Comparison of ENCODE assay signal across 1 cellular context in genomic region chr5:96962540-96962991, GRCh38.
TF ChIP-seq lines count a peak whose summit lies in the region.

No MANE protein-coding gene starts in this region.

TF ChIP-seq in SK-N-SH treated with all-trans-retinoic acid at 6 μM for 48 hours, 23 proteins besides CTCF, POLR2A, EP300 and RAD21 (continued from another document):
- no peak for TF ChIP-seq PATZ1 (CRISPR knock-in tag; IDR thresholded peaks at IDR 0.05; ENCODE audit: borderline replicate concordance)
- TF ChIP-seq CSDC2 (CRISPR knock-in tag; IDR thresholded peaks at IDR 0.05) = no peak
- no peak for TF ChIP-seq CSRNP3 (CRISPR knock-in tag; IDR thresholded peaks at IDR 0.05)
- TF ChIP-seq SNAI2 (CRISPR knock-in tag; IDR thresholded peaks at IDR 0.05) = no peak
- TF ChIP-seq BACH2 (CRISPR knock-in tag; IDR thresholded peaks at IDR 0.05; ENCODE audit: borderline replicate concordance) = no peak
- no peak for TF ChIP-seq ZFP3 (CRISPR knock-in tag; IDR thresholded peaks at IDR 0.05)
- no peak for TF ChIP-seq ZC3H10 (CRISPR knock-in tag; IDR thresholded peaks at IDR 0.05)
- no peak for TF ChIP-seq GLIS3 (CRISPR knock-in tag; IDR thresholded peaks at IDR 0.05)
- TF ChIP-seq TOX (CRISPR knock-in tag; IDR thresholded peaks at IDR 0.05; ENCODE audit: borderline replicate concordance) = no peak
- no peak for TF ChIP-seq ESRRG (CRISPR knock-in tag; IDR thresholded peaks at IDR 0.05)
- TF ChIP-seq ARNTL (CRISPR knock-in tag; IDR thresholded peaks at IDR 0.05; ENCODE audit: borderline replicate concordance, low read depth) = no peak
- no peak for TF ChIP-seq RARB (CRISPR knock-in tag; IDR thresholded peaks at IDR 0.05)
- no peak for TF ChIP-seq ISL1 (CRISPR knock-in tag; IDR thresholded peaks at IDR 0.05)
